ENCODE assay signal across 8 cellular contexts in the genomic region with DNA sequence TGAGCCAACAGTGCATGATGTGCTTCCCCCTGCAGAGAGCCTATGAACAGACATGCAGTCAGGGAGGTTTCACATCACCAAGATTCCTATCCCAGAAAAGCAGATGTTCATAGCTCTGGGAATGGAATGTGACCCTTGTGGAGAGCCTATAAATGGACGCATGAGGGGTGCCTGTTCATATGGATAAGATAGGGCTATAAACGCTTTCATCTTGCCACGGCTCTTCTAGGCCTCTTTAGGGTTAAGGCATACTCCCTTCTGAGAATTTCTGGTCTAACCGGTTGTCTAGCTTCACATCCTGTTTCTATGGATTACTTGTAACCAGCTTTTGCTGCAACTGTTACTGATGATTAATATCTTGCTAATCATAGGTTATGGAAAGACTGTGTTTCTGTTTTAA.
DNase-seq lines count a peak whose midpoint lies in the region; ATAC-seq, FAIRE-seq and TF ChIP-seq lines count a peak whose summit lies in the region.
"Not testable (repeated sequence)": the region's sequence is repeated elsewhere in the genome, so short reads cannot be mapped to it uniquely, and the experiment has no call there.

No MANE protein-coding gene starts in this region.

- H3K4me2 ChIP-seq in GM23338 = not testable (repeated sequence)

- intact Hi-C loops in Calu3 (cut with micrococcal nuclease; ENCODE audit: unreplicated experiment) = not testable (repeated sequence)

- H3K4me3 Mint-ChIP-seq in Calu3 (ENCODE audit: low read depth, unreplicated experiment) = peak overlapping the region; percentile 39
- H3K4me3 Mint-ChIP-seq in GM23338 = not testable (repeated sequence)

- H3K4me3 ChIP-seq in GM23338; bronchial epithelial cell (ENCODE audit: low read depth, low read length); iPS DF 6.9 (ENCODE audit: low read length); small intestine (ENCODE audit: low read depth in 1 of 2, low read length in 2 of 2): not testable (repeated sequence)

- not testable (repeated sequence) for H3K27me3 Mint-ChIP-seq in Calu3 (ENCODE audit: unreplicated experiment); GM23338 (ENCODE audit: insufficient read depth, low read depth, poor library complexity)

- peaks cover 30% of the 10 kb centered on the region for H3K4me1 Mint-ChIP-seq in Calu3 (ENCODE audit: low read depth, unreplicated experiment)
- not testable (repeated sequence) for H3K4me1 Mint-ChIP-seq in GM23338

- H3K36me3 ChIP-seq in GM23338 (ENCODE audit: insufficient read depth); bronchial epithelial cell (ENCODE audit: control insufficient read depth, insufficient read depth, low read length); iPS DF 6.9 (ENCODE audit: control insufficient read depth, insufficient read depth, low read length); small intestine (ENCODE audit: control insufficient read depth in 2 of 2, insufficient read depth in 2 of 2, low read length in 2 of 2): not testable (repeated sequence)

- not testable (repeated sequence) for H3K79me2 ChIP-seq in GM23338 (replicated peaks; ENCODE audit: insufficient read depth)

- no CpG with 5 or more reads among the region's 4 CpGs for WGBS in iPS DF 6.9 (ENCODE audit: insufficient coverage, insufficient read length)
- WGBS in small intestine, 3 donors = 9 to 38% (median 14%) methylated on average over 3 to 4 of the region's 4 CpGs

- not testable (repeated sequence) for H3F3A ChIP-seq in GM23338 (replicated peaks; ENCODE audit: low read depth)

- H3K27ac Mint-ChIP-seq in Calu3 (ENCODE audit: unreplicated experiment) (peak overlapping the region; percentile 71), GM23338 (peak overlapping the region; percentile 86)

- not testable (repeated sequence) for H3K9me3 Mint-ChIP-seq in Calu3 (ENCODE audit: low read depth, unreplicated experiment); GM23338

- H3K9me2 ChIP-seq in GM23338 (ENCODE audit: insufficient read depth) = not testable (repeated sequence)

- TF ChIP-seq CTCF in Calu3 (IDR thresholded peaks at IDR 0.05; ENCODE audit: unreplicated experiment); GM23338 (conservative IDR thresholded peaks at IDR 0.05; ENCODE audit: low read depth in 2 of 2); bronchial epithelial cell (IDR thresholded peaks at IDR 0.05; ENCODE audit: insufficient read depth, low read length, severe bottlenecking): not testable (repeated sequence)

- not testable (repeated sequence) for H3K9me3 ChIP-seq in iPS DF 6.9 (ENCODE audit: control insufficient read depth, insufficient read depth, low read length); small intestine (ENCODE audit: control insufficient read depth, low read depth)

- DNase-seq in Calu3 (peak; percentile 19), GM23338 (ENCODE audit: low spot score) (peak; percentile 2), MV-4-11 (lab: John Stamatoyannopoulos, UW) (peak; percentile 76), NCI-H748 (lab: John Stamatoyannopoulos, UW; ENCODE audit: unreplicated experiment) (peak; percentile 21), bronchial epithelial cell (ENCODE audit: low read depth) (peak; percentile 53), iPS DF 6.9 (ENCODE audit: low read depth, low spot score) (peak; percentile 7), small intestine (peak; percentile 16)
- DNase-seq in epithelial cell of prostate (ENCODE audit: low read depth, low spot score) = not testable (repeated sequence)

- CTCF ChIA-PET in Calu3 (lab: Charles Lee) = not testable (repeated sequence)

- FAIRE-seq in bronchial epithelial cell (lab: Jason Lieb, UNC); small intestine (lab: Jason Lieb, UNC): not testable (repeated sequence)

- BruUV-seq in Calu3 (replicated peaks; lab: Mats Ljungman, UMichigan) = not testable (repeated sequence)

- H3K36me3 Mint-ChIP-seq in Calu3 (ENCODE audit: insufficient read depth, unreplicated experiment); GM23338 (ENCODE audit: low read depth): not testable (repeated sequence)

- not testable (repeated sequence) for H3K4me1 ChIP-seq in GM23338 (ENCODE audit: insufficient read depth); iPS DF 6.9 (ENCODE audit: control insufficient read depth, insufficient read depth, low read length); small intestine (ENCODE audit: control insufficient read depth in 2 of 2, insufficient read depth in 1 of 2, low read depth in 1 of 2, low read length in 1 of 2)

- not testable (repeated sequence) for H2AFZ ChIP-seq in GM23338

- H3K27ac ChIP-seq in GM23338 (ENCODE audit: low read depth); iPS DF 6.9 (ENCODE audit: low read length); small intestine (ENCODE audit: low read depth in 1 of 2, low read length in 1 of 2): not testable (repeated sequence)
- H3K27ac ChIP-seq in epithelial cell of prostate = peak overlapping the region; percentile 23

- H4K20me1 ChIP-seq in GM23338 (replicated peaks; ENCODE audit: insufficient read depth) = not testable (repeated sequence)

- not testable (repeated sequence) for ATAC-seq in GM23338

- H3K27me3 ChIP-seq in GM23338 (ENCODE audit: insufficient read depth); bronchial epithelial cell (ENCODE audit: control insufficient read depth, insufficient read depth, low read length); iPS DF 6.9 (ENCODE audit: control insufficient read depth, insufficient read depth, low read length); small intestine (ENCODE audit: control insufficient read depth in 2 of 2, insufficient read depth in 2 of 2, low read length in 2 of 2): not testable (repeated sequence)

TF ChIP-seq in GM23338, 12 proteins besides CTCF, POLR2A, EP300 and RAD21:
- TF ChIP-seq, protein P1, sequence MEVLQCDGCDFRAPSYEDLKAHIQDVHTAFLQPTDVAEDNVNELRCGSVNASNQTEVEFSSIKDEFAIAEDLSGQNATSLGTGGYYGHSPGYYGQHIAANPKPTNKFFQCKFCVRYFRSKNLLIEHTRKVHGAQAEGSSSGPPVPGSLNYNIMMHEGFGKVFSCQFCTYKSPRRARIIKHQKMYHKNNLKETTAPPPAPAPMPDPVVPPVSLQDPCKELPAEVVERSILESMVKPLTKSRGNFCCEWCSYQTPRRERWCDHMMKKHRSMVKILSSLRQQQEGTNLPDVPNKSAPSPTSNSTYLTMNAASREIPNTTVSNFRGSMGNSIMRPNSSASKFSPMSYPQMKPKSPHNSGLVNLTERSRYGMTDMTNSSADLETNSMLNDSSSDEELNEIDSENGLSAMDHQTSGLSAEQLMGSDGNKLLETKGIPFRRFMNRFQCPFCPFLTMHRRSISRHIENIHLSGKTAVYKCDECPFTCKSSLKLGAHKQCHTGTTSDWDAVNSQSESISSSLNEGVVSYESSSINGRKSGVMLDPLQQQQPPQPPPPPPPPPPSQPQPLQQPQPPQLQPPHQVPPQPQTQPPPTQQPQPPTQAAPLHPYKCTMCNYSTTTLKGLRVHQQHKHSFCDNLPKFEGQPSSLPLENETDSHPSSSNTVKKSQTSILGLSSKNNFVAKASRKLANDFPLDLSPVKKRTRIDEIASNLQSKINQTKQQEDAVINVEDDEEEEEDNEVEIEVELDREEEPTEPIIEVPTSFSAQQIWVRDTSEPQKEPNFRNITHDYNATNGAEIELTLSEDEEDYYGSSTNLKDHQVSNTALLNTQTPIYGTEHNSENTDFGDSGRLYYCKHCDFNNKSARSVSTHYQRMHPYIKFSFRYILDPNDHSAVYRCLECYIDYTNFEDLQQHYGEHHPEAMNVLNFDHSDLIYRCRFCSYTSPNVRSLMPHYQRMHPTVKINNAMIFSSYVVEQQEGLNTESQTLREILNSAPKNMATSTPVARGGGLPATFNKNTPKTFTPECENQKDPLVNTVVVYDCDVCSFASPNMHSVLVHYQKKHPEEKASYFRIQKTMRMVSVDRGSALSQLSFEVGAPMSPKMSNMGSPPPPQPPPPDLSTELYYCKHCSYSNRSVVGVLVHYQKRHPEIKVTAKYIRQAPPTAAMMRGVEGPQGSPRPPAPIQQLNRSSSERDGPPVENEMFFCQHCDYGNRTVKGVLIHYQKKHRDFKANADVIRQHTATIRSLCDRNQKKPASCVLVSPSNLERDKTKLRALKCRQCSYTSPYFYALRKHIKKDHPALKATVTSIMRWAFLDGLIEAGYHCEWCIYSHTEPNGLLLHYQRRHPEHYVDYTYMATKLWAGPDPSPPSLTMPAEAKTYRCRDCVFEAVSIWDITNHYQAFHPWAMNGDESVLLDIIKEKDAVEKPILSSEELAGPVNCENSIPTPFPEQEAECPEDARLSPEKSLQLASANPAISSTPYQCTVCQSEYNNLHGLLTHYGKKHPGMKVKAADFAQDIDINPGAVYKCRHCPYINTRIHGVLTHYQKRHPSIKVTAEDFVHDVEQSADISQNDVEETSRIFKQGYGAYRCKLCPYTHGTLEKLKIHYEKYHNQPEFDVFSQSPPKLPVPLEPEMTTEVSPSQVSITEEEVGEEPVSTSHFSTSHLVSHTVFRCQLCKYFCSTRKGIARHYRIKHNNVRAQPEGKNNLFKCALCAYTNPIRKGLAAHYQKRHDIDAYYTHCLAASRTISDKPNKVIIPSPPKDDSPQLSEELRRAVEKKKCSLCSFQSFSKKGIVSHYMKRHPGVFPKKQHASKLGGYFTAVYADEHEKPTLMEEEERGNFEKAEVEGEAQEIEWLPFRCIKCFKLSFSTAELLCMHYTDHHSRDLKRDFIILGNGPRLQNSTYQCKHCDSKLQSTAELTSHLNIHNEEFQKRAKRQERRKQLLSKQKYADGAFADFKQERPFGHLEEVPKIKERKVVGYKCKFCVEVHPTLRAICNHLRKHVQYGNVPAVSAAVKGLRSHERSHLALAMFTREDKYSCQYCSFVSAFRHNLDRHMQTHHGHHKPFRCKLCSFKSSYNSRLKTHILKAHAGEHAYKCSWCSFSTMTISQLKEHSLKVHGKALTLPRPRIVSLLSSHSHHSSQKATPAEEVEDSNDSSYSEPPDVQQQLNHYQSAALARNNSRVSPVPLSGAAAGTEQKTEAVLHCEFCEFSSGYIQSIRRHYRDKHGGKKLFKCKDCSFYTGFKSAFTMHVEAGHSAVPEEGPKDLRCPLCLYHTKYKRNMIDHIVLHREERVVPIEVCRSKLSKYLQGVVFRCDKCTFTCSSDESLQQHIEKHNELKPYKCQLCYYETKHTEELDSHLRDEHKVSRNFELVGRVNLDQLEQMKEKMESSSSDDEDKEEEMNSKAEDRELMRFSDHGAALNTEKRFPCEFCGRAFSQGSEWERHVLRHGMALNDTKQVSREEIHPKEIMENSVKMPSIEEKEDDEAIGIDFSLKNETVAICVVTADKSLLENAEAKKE (CRISPR knock-in tag; IDR thresholded peaks at IDR 0.05) = 0 out of 2 replicates have a peak, but pooled peaks have one; percentile 16
